9 cellular contexts compared by ENCODE assay signal in genomic region chr7:28626629-28627262, GRCh38.
DNase-seq lines count a peak whose midpoint lies in the region; ATAC-seq and TF ChIP-seq lines count a peak whose summit lies in the region.
"Had no signal": no experiment of that assay in that cellular context is flagged by ENCODE, and none has a peak within 500 bp of the region (broad histone marks: within the 10 kb centered on the region; RNA-seq: fewer than 3 reads in every experiment).

No MANE protein-coding gene starts in this region.

- ATAC-seq in GM21786 (IDR thresholded peaks at IDR 0.05; ENCODE audit: unreplicated experiment) (peak; percentile 41), GM18520 (IDR thresholded peaks at IDR 0.05; ENCODE audit: unreplicated experiment) (no peak), GM21825 (IDR thresholded peaks at IDR 0.05; ENCODE audit: unreplicated experiment) (no peak)

- no peaks in the 10 kb centered on the region for H3K27me3 ChIP-seq in breast epithelium

- no peak overlapping the region for H3K27ac Mint-ChIP-seq in mesothelial cell of epicardium
- H3K27ac Mint-ChIP-seq: T-helper 1 cell treated with Interleukin-12 subunit alpha and Interleukin-12 subunit beta and Interleukin-4 antibody, amounts not matched to agents 30 μg/mL and 1 μg/mL, for 36 hours had no signal

- no peaks in the 10 kb centered on the region for H3K4me1 ChIP-seq in breast epithelium

- peak; percentile 29 to 61 (median 58) for TF ChIP-seq CTCF in breast epithelium (IDR thresholded peaks at IDR 0.05)
- peak; percentile 53 for TF ChIP-seq CTCF in mesothelial cell of epicardium (IDR thresholded peaks at IDR 0.05; ENCODE audit: unreplicated experiment)

- peaks cover 26% of the 10 kb centered on the region for H3K4me1 Mint-ChIP-seq in mesothelial cell of epicardium

- no peak for TF ChIP-seq POLR2A in breast epithelium (IDR thresholded peaks at IDR 0.05)

- no peaks in the 10 kb centered on the region for H3K9me3 ChIP-seq in breast epithelium

- no peak overlapping the region for H3K4me3 Mint-ChIP-seq in mesothelial cell of epicardium
- H3K4me3 Mint-ChIP-seq: T-helper 1 cell treated with Interleukin-12 subunit alpha and Interleukin-12 subunit beta and Interleukin-4 antibody, amounts not matched to agents 30 μg/mL and 1 μg/mL, for 36 hours had no signal

- no peaks in the 10 kb centered on the region for H3K36me3 Mint-ChIP-seq in mesothelial cell of epicardium

- DNase-seq in DMS 273 (lab: John Stamatoyannopoulos, UW; ENCODE audit: unreplicated experiment) (peak; percentile 84), NCI-H748 (lab: John Stamatoyannopoulos, UW; ENCODE audit: unreplicated experiment) (peak; percentile 77), breast epithelium (ENCODE audit: low spot score in 2 of 2) (no peak), mesothelial cell of epicardium (ENCODE audit: low spot score in 2 of 2, unreplicated experiment in 2 of 2) (peak in 1 of 2 experiments; percentile 41), GF-D8 (lab: John Stamatoyannopoulos, UW) (no peak)

- H3K27me3 Mint-ChIP-seq in mesothelial cell of epicardium (ENCODE audit: low read depth), result peaks cover 3% of the 10 kb centered on the region

- H3K36me3 ChIP-seq in breast epithelium, result no peaks in the 10 kb centered on the region

- no peaks in the 10 kb centered on the region for H3K9me3 Mint-ChIP-seq in mesothelial cell of epicardium
- H3K9me3 Mint-ChIP-seq: T-helper 1 cell treated with Interleukin-12 subunit alpha and Interleukin-12 subunit beta and Interleukin-4 antibody, amounts not matched to agents 30 μg/mL and 1 μg/mL, for 36 hours had no signal

- no peak overlapping the region for H3K27ac ChIP-seq in breast epithelium

- intact Hi-C loops in breast epithelium (cut with DNase I; ENCODE audit: low total_unique reads), result no loop called here

- H3K4me3 ChIP-seq in breast epithelium, result no peak overlapping the region

Comparison
In these comparisons a context has a peak if more than half of its experiments do, and no peak if none do; other contexts are left out.
1. DNase-seq: peak in DMS 273 (single experiment) and NCI-H748 (single experiment); none in breast epithelium (0 of 2) and GF-D8 (single experiment).